In the genomic region with DNA sequence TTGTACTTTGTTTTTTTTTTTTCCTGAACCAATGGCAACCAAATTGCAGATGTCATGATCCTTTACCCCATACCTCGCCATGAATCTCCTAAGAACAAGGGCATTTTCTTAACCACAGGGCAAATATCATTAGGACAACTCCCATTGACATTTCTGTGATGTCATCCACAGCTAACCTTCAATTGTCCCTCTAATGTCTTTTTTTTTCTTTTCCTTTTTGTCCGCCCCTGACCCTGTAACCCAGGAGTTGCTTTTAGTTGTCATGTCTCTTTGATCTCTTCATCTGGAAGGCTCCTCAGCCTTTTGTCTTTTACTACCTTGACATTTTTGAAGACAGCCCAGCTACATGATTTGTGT, we compare ENCODE assay signal across 8 cellular contexts. TPM values are rescaled to one million over a fixed set of nuclear protein-coding genes. Genes with fewer than 3 reads are reported as not detected.
A peak's percentile ranks its signal among the peaks of the same experiment; 100 is the strongest.
DNase-seq lines count a peak whose midpoint lies in the region; ATAC-seq, FAIRE-seq and TF ChIP-seq lines count a peak whose summit lies in the region.

No MANE protein-coding gene starts in this region.

- ATAC-seq in activated T-cell treated with anti-CD3 and anti-CD28 coated beads, Interleukin-2, amount 50 U/mL, for 72 hours (replicated peaks in 1 of 2) = no peak
- ATAC-seq in GM12878 (no peak), memory B cell (ENCODE audit: low read depth) (no peak), GM21381 (IDR thresholded peaks at IDR 0.05; ENCODE audit: unreplicated experiment) (no peak), GM21515 (IDR thresholded peaks at IDR 0.05; ENCODE audit: unreplicated experiment) (no peak)

- no peak overlapping the region for H3K27ac ChIP-seq in GM12878 (ENCODE audit: control insufficient read depth, insufficient read depth)

- intact Hi-C loops in GM12878 (cut with micrococcal nuclease; ENCODE audit: unreplicated experiment) = no loop called here

- H3K4me3 Mint-ChIP-seq in activated T-cell treated with anti-CD3 and anti-CD28 coated beads, Interleukin-2, amount 50 U/mL, for 72 hours = peak overlapping the region; percentile 83 to 90
- H3K4me3 Mint-ChIP-seq in memory B cell (peak overlapping the region; percentile 88), type B pancreatic cell (peak overlapping the region; percentile 94)

- TF ChIP-seq CTCF in GM12878 (IDR thresholded peaks at IDR 0.05 in 2 of 3, conservative IDR thresholded peaks at IDR 0.05 in 1 of 3; ENCODE audit: control insufficient read depth in 2 of 3, extremely low read depth in 1 of 3, insufficient read depth in 1 of 3, low read depth in 3 of 3, low read length in 3 of 3) (no peak), type B pancreatic cell (conservative IDR thresholded peaks at IDR 0.05) (no peak)

- no peaks in the 10 kb centered on the region for H3K27me3 ChIP-seq in GM12878 (replicated peaks in 1 of 2; ENCODE audit: control insufficient read depth in 2 of 2, insufficient read depth in 2 of 2, low read length in 1 of 2)

- in situ Hi-C loops in GM12878 (cut with MboI) = no loop called here

- DNase-seq in activated T-cell treated with anti-CD3 and anti-CD28 coated beads, Interleukin-2, amount 50 U/mL, for 72 hours = no peak
- no peak for DNase-seq in activated T-cell treated with anti-CD3 and anti-CD28 coated beads, Interleukin-2, amount 50 U/mL, for 1 hour
- DNase-seq in GM12878 (ENCODE audit: low read depth, low spot score) (no peak), memory B cell (ENCODE audit: low spot score in 2 of 2) (no peak), type B pancreatic cell (ENCODE audit: extremely low spot score, unreplicated experiment) (no peak), NOMO-1 (lab: John Stamatoyannopoulos, UW; ENCODE audit: unreplicated experiment in 2 of 2) (no peak)

- CTCF ChIA-PET in GM12878 (lab: Yijun Ruan, JAX) = interaction anchor here (1.4 kb wide), 1 partner anchor 40 kb away, joined by 4 read pairs; no protein-coding TSS in a partner anchor

- SMC1A ChIA-PET in GM12878 (lab: Charles Lee; ENCODE audit: uncharacterized antibody, unreplicated experiment) = interaction anchor here (1.4 kb wide), 2 partner anchors 38 to 58 kb away, joined by 3 read pairs; a partner anchor contains a TSS

- TF ChIP-seq RAD21 in GM12878 (IDR thresholded peaks at IDR 0.05; ENCODE audit: insufficient read depth, low read depth, low read length) = no peak

- FAIRE-seq in GM12878 (lab: Jason Lieb, UNC) = no peak

- no peak for TF ChIP-seq EP300 in GM12878 (IDR thresholded peaks at IDR 0.05; ENCODE audit: borderline replicate concordance in 1 of 2, control insufficient read depth in 1 of 2, low read depth in 2 of 2, low read length in 2 of 2)

- BruUV-seq in GM12878 (replicated peaks; lab: Mats Ljungman, UMichigan) = no TSS peak

- no peak for TF ChIP-seq POLR2A in GM12878 (IDR thresholded peaks at IDR 0.05; ENCODE audit: low read depth, low read length)

- peak overlapping the region; percentile 79 for H3K27ac Mint-ChIP-seq in activated T-cell treated with anti-CD3 and anti-CD28 coated beads, Interleukin-2, amount 50 U/mL, for 72 hours
- H3K27ac Mint-ChIP-seq in memory B cell = peak overlapping the region; percentile 92
- H3K27ac Mint-ChIP-seq in type B pancreatic cell = peak overlapping the region; percentile 93

- peak overlapping the region; percentile 84 for H3K4me3 ChIP-seq in GM12878

- no peaks in the 10 kb centered on the region for H3K9me3 ChIP-seq in GM12878 (replicated peaks; ENCODE audit: control insufficient read depth, insufficient read depth, low read length)

- H3K79me2 ChIP-seq in GM12878 (ENCODE audit: control insufficient read depth, insufficient read depth, low read length) = no peaks in the 10 kb centered on the region

- H4K20me1 ChIP-seq in GM12878 (ENCODE audit: control insufficient read depth, insufficient read depth) = no peaks in the 10 kb centered on the region

- no peaks in the 10 kb centered on the region for H3K36me3 Mint-ChIP-seq in activated T-cell treated with anti-CD3 and anti-CD28 coated beads, Interleukin-2, amount 50 U/mL, for 72 hours (ENCODE audit: insufficient read depth in 2 of 2)
- H3K36me3 Mint-ChIP-seq in memory B cell (peaks cover 3% of the 10 kb centered on the region), type B pancreatic cell (no peaks in the 10 kb centered on the region)

- peak overlapping the region; percentile 98 for H3K4me2 ChIP-seq in GM12878 (ENCODE audit: control insufficient read depth, insufficient read depth)

- RAD21 ChIA-PET in GM12878 (lab: Charles Lee; ENCODE audit: unreplicated experiment) = no interaction called here

- H2AFZ ChIP-seq in GM12878 (ENCODE audit: control insufficient read depth, low read depth, low read length) = peak overlapping the region; percentile 95

- H3K36me3 ChIP-seq in GM12878 (ENCODE audit: control insufficient read depth in 2 of 2, insufficient read depth in 2 of 2, low read length in 1 of 2) = no peaks in the 10 kb centered on the region

- no peaks in the 10 kb centered on the region for H3K9me3 Mint-ChIP-seq in activated T-cell treated with anti-CD3 and anti-CD28 coated beads, Interleukin-2, amount 50 U/mL, for 72 hours
- H3K9me3 Mint-ChIP-seq in memory B cell (no peaks in the 10 kb centered on the region), type B pancreatic cell (no peaks in the 10 kb centered on the region)

- peaks cover 12% of the 10 kb centered on the region for H3K4me1 ChIP-seq in GM12878 (ENCODE audit: control insufficient read depth, insufficient read depth, low read length)

- peak overlapping the region; percentile 70; the same call in 1 of the 2 replicates for H3K9ac ChIP-seq in GM12878 (ENCODE audit: control insufficient read depth, insufficient read depth, low read length)

- no peaks in the 10 kb centered on the region for H3K27me3 Mint-ChIP-seq in activated T-cell treated with anti-CD3 and anti-CD28 coated beads, Interleukin-2, amount 50 U/mL, for 72 hours (ENCODE audit: low read depth)
- H3K27me3 Mint-ChIP-seq in memory B cell (peaks cover 2% of the 10 kb centered on the region), type B pancreatic cell (peaks cover 9% of the 10 kb centered on the region)

- POLR2A ChIA-PET in GM12878 (lab: Charles Lee) = interaction anchor here (1.0 to 1.3 kb wide), 2 partner anchors 10 to 64 kb away, joined by 3 read pairs; no protein-coding TSS in a partner anchor

- WGBS in GM12878 (ENCODE audit: insufficient coverage, insufficient replicate concordance, low lambda C conversion rate, missing lambda C conversion rate) = 9% methylated on average over 2 of the region's 2 CpGs

- H3K4me1 Mint-ChIP-seq in activated T-cell treated with anti-CD3 and anti-CD28 coated beads, Interleukin-2, amount 50 U/mL, for 72 hours (ENCODE audit: low read depth) = peaks cover 24% of the 10 kb centered on the region
- H3K4me1 Mint-ChIP-seq in memory B cell (peaks cover 14% of the 10 kb centered on the region), type B pancreatic cell (ENCODE audit: unreplicated experiment) (peaks cover 12% of the 10 kb centered on the region)

RNA-seq across cellular contexts. Expression of a gene that starts 0.4 kb away (rescaled TPM):
- 1 to 10 TPM; 7.1 to 8.4 TPM for total RNA-seq in activated T-cell treated with anti-CD3 and anti-CD28 coated beads, Interleukin-2, amount 50 U/mL, for 72 hours
- 8.7 and 20.9 TPM in 2 replicates for total RNA-seq in GM12878 (2013; cell fraction: nucleolus; rRNA removed)
- total RNA-seq in GM12878 (2014; rRNA removed) (8.1 and 11.6 TPM in 2 replicates), GM12878 (2014; rRNA removed; fragmentation: Illumina TruSeq; extraction: Trizol) (3.7 and 5.0 TPM in 2 replicates), GM12878 (2021) (8.2 and 8.8 TPM in 2 replicates), type B pancreatic cell (ENCODE audit: low replicate concordance) (16.8 and 18.0 TPM in 2 replicates)
- 2.1 TPM for polyA plus RNA-seq in GM12878 (2011; ENCODE audit: low read depth)
- polyA plus RNA-seq in GM12878 (2011; rRNA removed) (0.82 and 1.9 TPM in 2 replicates), GM12878 (2014; fragmentation: Illumina TruSeq; extraction: Trizol) (0.65 and 2.7 TPM in 2 replicates), GM12878 (2014; fragmentation: Nextera tagmentation; extraction: Ambion mirVana) (under 1 TPM; 0.03 to 0.79 TPM), GM12878 (2014; rRNA removed) (8.5 and 9.7 TPM in 2 replicates), GM12878 (2016; fragmentation: Nextera tagmentation; extraction: Ambion mirVana) (1 to 10 TPM; 9.3 to 9.9 TPM)
- 3.5 and 5.9 TPM in 2 replicates for polyA plus RNA-seq in GM12878 (2011; cell fraction: cytosol; rRNA removed)
- polyA plus RNA-seq in GM12878 (2011; cell fraction: nucleus; rRNA removed) = 9.2 and 10.5 TPM in 2 replicates
- polyA plus RNA-seq in GM12878 (2012) = 5.6 and 10.2 TPM in 2 replicates
- polyA minus RNA-seq in GM12878 (2011; rRNA and poly(A)+ RNA removed) = 1.5 and 2.3 TPM in 2 replicates
- 3.5 and 3.8 TPM in 2 replicates for polyA minus RNA-seq in GM12878 (2011; cell fraction: cytosol; rRNA and poly(A)+ RNA removed)
- 3.5 and 6.8 TPM in 2 replicates for polyA minus RNA-seq in GM12878 (2011; cell fraction: nucleus; rRNA and poly(A)+ RNA removed)

RNA-seq across cellular contexts. Expression of a gene that starts 31.6 kb away (rescaled TPM):
- total RNA-seq in activated T-cell treated with anti-CD3 and anti-CD28 coated beads, Interleukin-2, amount 50 U/mL, for 72 hours = not detected
- not detected in 2 replicates for total RNA-seq in GM12878 (2013; cell fraction: nucleolus; rRNA removed)
- total RNA-seq in GM12878 (2014; rRNA removed) = not detected in 2 replicates
- total RNA-seq in GM12878 (2014; rRNA removed; fragmentation: Illumina TruSeq; extraction: Trizol) = not detected in 2 replicates
- total RNA-seq in GM12878 (2021) = not detected in 2 replicates
- polyA plus RNA-seq in GM12878 (2011; ENCODE audit: low read depth) = not detected
- polyA plus RNA-seq in GM12878 (2011; rRNA removed) = 0.17 TPM in 1 of 2 replicates, not detected in the other
- polyA plus RNA-seq in GM12878 (2011; cell fraction: cytosol; rRNA removed) = 0.03 TPM in 1 of 2 replicates, not detected in the other
- not detected in 2 replicates for polyA plus RNA-seq in GM12878 (2011; cell fraction: nucleus; rRNA removed)
- 0.22 TPM in 1 of 2 replicates, not detected in the other for polyA plus RNA-seq in GM12878 (2012)
- polyA plus RNA-seq in GM12878 (2014; fragmentation: Illumina TruSeq; extraction: Trizol) = not detected in 2 replicates
- not detected for polyA plus RNA-seq in GM12878 (2014; fragmentation: Nextera tagmentation; extraction: Ambion mirVana)
- not detected in 2 replicates for polyA plus RNA-seq in GM12878 (2014; rRNA removed)
- polyA plus RNA-seq in GM12878 (2016; fragmentation: Nextera tagmentation; extraction: Ambion mirVana) = not detected
- 0.46 TPM in 1 of 2 replicates, not detected in the other for polyA minus RNA-seq in GM12878 (2011; rRNA and poly(A)+ RNA removed)
- not detected in 2 replicates for polyA minus RNA-seq in GM12878 (2011; cell fraction: cytosol; rRNA and poly(A)+ RNA removed)
- not detected in 2 replicates for polyA minus RNA-seq in GM12878 (2011; cell fraction: nucleus; rRNA and poly(A)+ RNA removed)
- 0.75 and 2.1 TPM in 2 replicates for total RNA-seq in type B pancreatic cell (ENCODE audit: low replicate concordance)

RNA-seq across cellular contexts. Expression of a gene that starts 37.5 kb away (rescaled TPM):
- 10 to 100 TPM; 15.0 to 16.7 TPM for total RNA-seq in activated T-cell treated with anti-CD3 and anti-CD28 coated beads, Interleukin-2, amount 50 U/mL, for 72 hours
- 20.2 and 22.1 TPM in 2 replicates for total RNA-seq in GM12878 (2013; cell fraction: nucleolus; rRNA removed)
- 30.9 and 32.6 TPM in 2 replicates for total RNA-seq in GM12878 (2014; rRNA removed)
- 14.1 and 16.5 TPM in 2 replicates for total RNA-seq in GM12878 (2014; rRNA removed; fragmentation: Illumina TruSeq; extraction: Trizol)
- 26.2 and 26.9 TPM in 2 replicates for total RNA-seq in GM12878 (2021)
- 6.4 TPM for polyA plus RNA-seq in GM12878 (2011; ENCODE audit: low read depth)
- polyA plus RNA-seq in GM12878 (2011; rRNA removed) = 15.9 and 19.1 TPM in 2 replicates
- polyA plus RNA-seq in GM12878 (2011; cell fraction: cytosol; rRNA removed) = 24.3 and 29.4 TPM in 2 replicates
- polyA plus RNA-seq in GM12878 (2011; cell fraction: nucleus; rRNA removed) = 17.5 and 20.2 TPM in 2 replicates
- polyA plus RNA-seq in GM12878 (2012) = 11.5 and 15.2 TPM in 2 replicates
- 17.9 and 21.4 TPM in 2 replicates for polyA plus RNA-seq in GM12878 (2014; fragmentation: Illumina TruSeq; extraction: Trizol)
- 1 to 10 TPM; 1.5 to 5.2 TPM for polyA plus RNA-seq in GM12878 (2014; fragmentation: Nextera tagmentation; extraction: Ambion mirVana)
- 23.4 and 26.9 TPM in 2 replicates for polyA plus RNA-seq in GM12878 (2014; rRNA removed)
- 10 to 100 TPM; 41.3 to 43.2 TPM for polyA plus RNA-seq in GM12878 (2016; fragmentation: Nextera tagmentation; extraction: Ambion mirVana)
- polyA minus RNA-seq in GM12878 (2011; rRNA and poly(A)+ RNA removed) = 28.7 and 32.7 TPM in 2 replicates
- 4.7 and 8.3 TPM in 2 replicates for polyA minus RNA-seq in GM12878 (2011; cell fraction: cytosol; rRNA and poly(A)+ RNA removed)
- 10.4 and 20.3 TPM in 2 replicates for polyA minus RNA-seq in GM12878 (2011; cell fraction: nucleus; rRNA and poly(A)+ RNA removed)
- total RNA-seq in type B pancreatic cell (ENCODE audit: low replicate concordance) = 30.4 and 31.0 TPM in 2 replicates
